In the genomic region with DNA sequence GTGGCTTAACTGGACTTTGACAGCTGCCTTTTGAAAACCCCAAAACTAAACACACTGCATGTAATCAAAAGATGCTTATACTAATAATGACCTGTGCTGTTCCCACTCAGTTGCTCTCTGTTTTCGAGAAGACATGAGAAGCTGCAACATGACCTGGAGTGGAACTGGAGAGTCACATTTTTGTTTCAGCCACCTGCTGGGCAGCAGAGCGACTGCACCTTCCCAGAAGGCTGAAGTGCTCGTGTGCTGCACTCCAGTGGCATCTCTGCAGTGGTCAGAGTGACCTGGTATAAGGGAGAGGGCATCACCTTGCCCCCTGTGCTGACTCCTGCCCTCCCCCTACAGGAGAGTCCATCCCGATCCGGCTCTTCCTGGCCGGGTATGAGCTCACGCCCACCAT, we compare ENCODE assay signal across 9 cellular contexts. TPM values are rescaled to one million over a fixed set of nuclear protein-coding genes. Genes with fewer than 3 reads are reported as not detected.
A peak's percentile ranks its signal among the peaks of the same experiment; 100 is the strongest.
DNase-seq lines count a peak whose midpoint lies in the region; ATAC-seq and TF ChIP-seq lines count a peak whose summit lies in the region.
"Had no signal": no experiment of that assay in that cellular context is flagged by ENCODE, and none has a peak within 500 bp of the region (broad histone marks: within the 10 kb centered on the region; RNA-seq: fewer than 3 reads in every experiment).

No MANE protein-coding gene starts in this region.

- peaks cover 68% of the 10 kb centered on the region for H3K36me3 ChIP-seq in IMR-90 (ENCODE audit: control insufficient read depth, insufficient read depth, low read length)
- H3K36me3 ChIP-seq in mesenchymal stem cell (ENCODE audit: control insufficient read depth in 1 of 2, insufficient read depth in 2 of 2, low read depth in 1 of 2, low read length in 2 of 2) = peaks cover 73 to 98% of the 10 kb centered on the region in 2 experiments

- DNase-seq in GM10266 (ENCODE audit: extremely low spot score) = peak; percentile 34
- DNase-seq in IMR-90 = peak; percentile 32
- DNase-seq in T47D (ENCODE audit: low read depth in 1 of 2, low spot score in 1 of 2) = peak; percentile 72 to 82
- DNase-seq in mesenchymal stem cell = peak; percentile 36
- DNase-seq in stimulated activated CD4-positive, alpha-beta T cell treated with anti-CD3 and anti-CD28 coated beads, Interleukin-1b, Interleukin-23, amount 100 ng/mL, for 48 hours = no peak
- DNase-seq in stimulated activated naive CD4-positive, alpha-beta T cell treated with Interleukin-2 at 50 U/mL for 16 hours (lab: John Stamatoyannopoulos, UW) = no peak
- DNase-seq in dedifferentiated amniotic fluid mesenchymal stem cell (ENCODE audit: extremely low spot score) = no peak

- 47% methylated on average over 3 of the region's 7 CpGs; no CpG with 5 or more reads in 1 of the 2 experiments for WGBS in IMR-90 (ENCODE audit: extremely low coverage in 2 of 2, insufficient read length in 1 of 2), 2 experiments
- 69% methylated on average over 7 of the region's 7 CpGs for WGBS in mesenchymal stem cell

- H3K14ac ChIP-seq in IMR-90 (replicated peaks; ENCODE audit: low read depth, low read length) (no peak overlapping the region), mesenchymal stem cell (ENCODE audit: low read length in 2 of 2) (no peak overlapping the region)

- H3K18ac ChIP-seq in IMR-90 (ENCODE audit: low read depth, low read length) (no peak overlapping the region), mesenchymal stem cell (ENCODE audit: low read depth in 1 of 2, low read length in 2 of 2) (no peak overlapping the region)

- H2BK5ac ChIP-seq in IMR-90 (ENCODE audit: low read depth, low read length, poor library complexity, severe bottlenecking) (no peak overlapping the region), mesenchymal stem cell (ENCODE audit: low read depth, low read length, poor library complexity, severe bottlenecking) (no peak overlapping the region)

- no peaks in the 10 kb centered on the region; a peak in 1 of 4 replicates for H3K79me1 ChIP-seq in IMR-90 (ENCODE audit: low read depth in 1 of 2, low read length in 2 of 2)
- peaks cover 10% of the 10 kb centered on the region for H3K79me1 ChIP-seq in mesenchymal stem cell (replicated peaks; ENCODE audit: low read length, poor library complexity, severe bottlenecking)

- H3K56ac ChIP-seq in IMR-90 (ENCODE audit: extremely low read depth, insufficient read depth, low read length) = no peak overlapping the region

- no peak for TF ChIP-seq POLR2A in IMR-90 (IDR thresholded peaks at IDR 0.05; ENCODE audit: low read depth, low read length)

- H4K5ac ChIP-seq in IMR-90 (ENCODE audit: low read depth, low read length) = no peak overlapping the region

- H4K8ac ChIP-seq in IMR-90 (ENCODE audit: low read depth in 2 of 2, low read length in 2 of 2) (no peak overlapping the region), mesenchymal stem cell (ENCODE audit: low read length) (no peak overlapping the region)

- H3K9me3 ChIP-seq in IMR-90 (ENCODE audit: control insufficient read depth, insufficient read depth, low read length) = no peaks in the 10 kb centered on the region
- H3K9me3 ChIP-seq in mesenchymal stem cell (ENCODE audit: control insufficient read depth, low read length) = no peaks in the 10 kb centered on the region

- POLR2A ChIA-PET in IMR-90 (lab: Charles Lee; ENCODE audit: unreplicated experiment) = no interaction called here

- peaks cover 3% of the 10 kb centered on the region; the same call in 1 of the 2 replicates for H3K9me1 ChIP-seq in IMR-90 (ENCODE audit: insufficient read depth, low read length)

- in situ Hi-C loops in IMR-90 (cut with MboI; ENCODE audit: low sequenced_read_pairs) = no loop called here
- in situ Hi-C loops in T47D (cut with HindIII; ENCODE audit: low pct_unique_long_range_greater_than_20kb, low sequenced_read_pairs) = no loop called here

- H2AK5ac ChIP-seq in IMR-90 (ENCODE audit: low read depth, low read length) (no peak overlapping the region), mesenchymal stem cell (ENCODE audit: low read length, severe bottlenecking) (no peak overlapping the region)

- CTCF ChIA-PET in IMR-90 (lab: Yijun Ruan, JAX) = interaction anchor here (0.8 kb wide), 1 partner anchor 17 kb away, joined by 3 read pairs; no protein-coding TSS in a partner anchor

- H3K9ac ChIP-seq in IMR-90 (ENCODE audit: low read depth, low read length) (no peak overlapping the region), mesenchymal stem cell (ENCODE audit: low read length) (no peak overlapping the region)

- H3K23ac ChIP-seq in IMR-90 (ENCODE audit: low read depth, low read length) = no peak overlapping the region
- no peak overlapping the region for H3K23ac ChIP-seq in mesenchymal stem cell (ENCODE audit: low read length in 2 of 2)

- H2BK12ac ChIP-seq in mesenchymal stem cell (ENCODE audit: low read length in 2 of 2) = no peak overlapping the region

- ATAC-seq in GM21390 (IDR thresholded peaks at IDR 0.05; ENCODE audit: unreplicated experiment) (peak; percentile 93), IMR-90 (ENCODE audit: low read depth) (peak; percentile 58; the same call in 1 of the 2 replicates)

- H2BK20ac ChIP-seq in IMR-90 (ENCODE audit: low read depth, low read length) = no peak overlapping the region

- H4K20me1 ChIP-seq in IMR-90 (ENCODE audit: insufficient read depth, low read length) = no peaks in the 10 kb centered on the region

- TF ChIP-seq CTCF in GM10266 (IDR thresholded peaks at IDR 0.05; ENCODE audit: control insufficient read depth, insufficient read depth, low read depth, missing control alignments) = peak; percentile 55
- peak; percentile 36; the same call in 1 of the 2 replicates for TF ChIP-seq CTCF in IMR-90 (conservative IDR thresholded peaks at IDR 0.05; ENCODE audit: low read depth, low read length)

- no peak overlapping the region for H3K4me3 ChIP-seq in IMR-90 (ENCODE audit: insufficient read depth, low read depth, low read length)
- no peak overlapping the region for H3K4me3 ChIP-seq in mesenchymal stem cell (ENCODE audit: insufficient read depth in 1 of 2, low read depth in 1 of 2, low read length in 2 of 2)
- H3K4me3 ChIP-seq: skin epidermis had no signal

- no peak overlapping the region for H2AK9ac ChIP-seq in IMR-90 (replicated peaks; ENCODE audit: low read depth, low read length, poor library complexity)

- dilution Hi-C loops in IMR-90 (cut with HindIII; ENCODE audit: low sequenced_read_pairs, unreplicated experiment) = no loop called here

- TF ChIP-seq RAD21 in IMR-90 (IDR thresholded peaks at IDR 0.05; ENCODE audit: low read length) = peak; percentile 40

- H2BK15ac ChIP-seq in IMR-90 (ENCODE audit: low read depth, low read length) (no peak overlapping the region), mesenchymal stem cell (ENCODE audit: low read depth, poor library complexity, severe bottlenecking) (no peak overlapping the region)

- intact Hi-C loops in IMR-90 (cut with micrococcal nuclease) = no loop called here

- H3K4me2 ChIP-seq in IMR-90 (ENCODE audit: low read depth, low read length) = no peak overlapping the region
- no peak overlapping the region for H3K4me2 ChIP-seq in mesenchymal stem cell (ENCODE audit: low read length, poor library complexity, severe bottlenecking)

- no peak overlapping the region for H3K27ac ChIP-seq in IMR-90 (ENCODE audit: insufficient read depth, low read length)
- no peak overlapping the region for H3K27ac ChIP-seq in mesenchymal stem cell (ENCODE audit: low read length, poor library complexity, severe bottlenecking)
- H3K27ac ChIP-seq: skin epidermis had no signal

- H3K27me3 ChIP-seq in IMR-90 (ENCODE audit: control insufficient read depth, insufficient read depth, low read length) = no peaks in the 10 kb centered on the region
- no peaks in the 10 kb centered on the region for H3K27me3 ChIP-seq in mesenchymal stem cell (ENCODE audit: control insufficient read depth in 1 of 2, insufficient read depth in 1 of 2, low read length in 2 of 2)

- H3K4me1 ChIP-seq in IMR-90 (ENCODE audit: control insufficient read depth, insufficient read depth, low read length) (no peaks in the 10 kb centered on the region), mesenchymal stem cell (ENCODE audit: control insufficient read depth, insufficient read depth, low read depth, low read length) (no peaks in the 10 kb centered on the region)

- no TSS peak for BruUV-seq in IMR-90 (replicated peaks; lab: Mats Ljungman, UMichigan)

- H4K91ac ChIP-seq in IMR-90 (ENCODE audit: insufficient read depth, low read depth, low read length) (no peak overlapping the region), mesenchymal stem cell (ENCODE audit: low read length) (no peak overlapping the region)

- H2AFZ ChIP-seq in IMR-90 (replicated peaks; ENCODE audit: low read length, poor library complexity) (no peak overlapping the region), mesenchymal stem cell (ENCODE audit: low read depth, low read length) (no peak overlapping the region)

- no peak overlapping the region for H3K4ac ChIP-seq in IMR-90 (ENCODE audit: low read depth, low read length)
- H3K4ac ChIP-seq in mesenchymal stem cell (ENCODE audit: low read depth in 1 of 2, low read length in 2 of 2) = no peak overlapping the region

- H2BK120ac ChIP-seq in IMR-90 (ENCODE audit: low read depth, low read length) = no peak overlapping the region
- H2BK120ac ChIP-seq in mesenchymal stem cell (ENCODE audit: low read depth, low read length) = no peak overlapping the region

RNA-seq across cellular contexts. Expression of gene THYN1, which starts 8.6 kb away (rescaled TPM):
- 51.9 and 72.1 TPM in 2 replicates for total RNA-seq in IMR-90 (2012; rRNA removed)
- 42.8 and 43.1 TPM in 2 replicates for polyA plus RNA-seq in IMR-90 (2012; rRNA removed)
- 21.1 and 28.2 TPM in 2 replicates for polyA plus RNA-seq in IMR-90 (2012; cell fraction: cytosol; rRNA removed)
- polyA plus RNA-seq in IMR-90 (2012; cell fraction: nucleus; rRNA removed; ENCODE audit: low replicate concordance) = 9.3 and 48.9 TPM in 2 replicates
- polyA plus RNA-seq in mesenchymal stem cell (2013, experiment 1 of 2) = 42.7 TPM
- 42.4 TPM for polyA plus RNA-seq in mesenchymal stem cell (2013, experiment 2 of 2)

RNA-seq across cellular contexts. Expression of gene ACAD8, which starts 8.8 kb away (rescaled TPM):
- 9.7 and 11.1 TPM in 2 replicates for total RNA-seq in IMR-90 (2012; rRNA removed)
- 18.3 and 21.2 TPM in 2 replicates for polyA plus RNA-seq in IMR-90 (2012; rRNA removed)
- polyA plus RNA-seq in IMR-90 (2012; cell fraction: cytosol; rRNA removed) = 11.3 and 13.6 TPM in 2 replicates
- polyA plus RNA-seq in IMR-90 (2012; cell fraction: nucleus; rRNA removed; ENCODE audit: low replicate concordance) = 45.4 and 71.9 TPM in 2 replicates
- polyA plus RNA-seq in mesenchymal stem cell (2013, experiment 1 of 2) = 12.4 TPM
- polyA plus RNA-seq in mesenchymal stem cell (2013, experiment 2 of 2) = 12.3 TPM

RNA-seq across cellular contexts. Expression of gene VPS26B, which starts 20.1 kb away (rescaled TPM):
- total RNA-seq in IMR-90 (2012; rRNA removed) = 38.9 and 51.1 TPM in 2 replicates
- polyA plus RNA-seq in IMR-90 (2012; rRNA removed) = 39.5 and 41.6 TPM in 2 replicates
- 31.6 and 35.7 TPM in 2 replicates for polyA plus RNA-seq in IMR-90 (2012; cell fraction: cytosol; rRNA removed)
- polyA plus RNA-seq in IMR-90 (2012; cell fraction: nucleus; rRNA removed; ENCODE audit: low replicate concordance) = 75.7 and 105 TPM in 2 replicates
- 35.7 TPM for polyA plus RNA-seq in mesenchymal stem cell (2013, experiment 1 of 2)
- 35.5 TPM for polyA plus RNA-seq in mesenchymal stem cell (2013, experiment 2 of 2)

RNA-seq across cellular contexts. Expression of gene NCAPD3, which starts 20.8 kb away (rescaled TPM):
- 19.2 and 19.7 TPM in 2 replicates for total RNA-seq in IMR-90 (2012; rRNA removed)
- polyA plus RNA-seq in IMR-90 (2012; rRNA removed) = 18.0 and 18.9 TPM in 2 replicates
- polyA plus RNA-seq in IMR-90 (2012; cell fraction: cytosol; rRNA removed) = 8.3 and 9.9 TPM in 2 replicates
- 16.9 and 25.2 TPM in 2 replicates for polyA plus RNA-seq in IMR-90 (2012; cell fraction: nucleus; rRNA removed; ENCODE audit: low replicate concordance)
- polyA plus RNA-seq in mesenchymal stem cell (2013, experiment 1 of 2) = 6.7 TPM
- polyA plus RNA-seq in mesenchymal stem cell (2013, experiment 2 of 2) = 6.5 TPM

RNA-seq across cellular contexts. Expression of gene GLB1L3, which starts 31.6 kb away (rescaled TPM):
- total RNA-seq in IMR-90 (2012; rRNA removed) = not detected in 2 replicates
- polyA plus RNA-seq in IMR-90 (2012; rRNA removed) = not detected in 2 replicates
- not detected in 2 replicates for polyA plus RNA-seq in IMR-90 (2012; cell fraction: cytosol; rRNA removed)
- 0.02 TPM in 1 of 2 replicates, not detected in the other for polyA plus RNA-seq in IMR-90 (2012; cell fraction: nucleus; rRNA removed; ENCODE audit: low replicate concordance)
- not detected for polyA plus RNA-seq in mesenchymal stem cell (2013, experiment 1 of 2)
- not detected for polyA plus RNA-seq in mesenchymal stem cell (2013, experiment 2 of 2)

Comparison
In these comparisons a context has a peak if more than half of its experiments do, and no peak if none do; other contexts are left out.
1. DNase-seq: peak in GM10266 (single experiment), IMR-90 (single experiment), T47D (2 of 2) and mesenchymal stem cell (single experiment); none in stimulated activated CD4-positive, alpha-beta T cell treated with anti-CD3 and anti-CD28 coated beads, Interleukin-1b, Interleukin-23, amount 100 ng/mL, for 48 hours (single experiment), stimulated activated naive CD4-positive, alpha-beta T cell treated with Interleukin-2 at 50 U/mL for 16 hours (single experiment) and dedifferentiated amniotic fluid mesenchymal stem cell (single experiment).